Comparison of ENCODE assay signal across 11 cellular contexts in genomic region chr1:236316437-236316836, GRCh38.
"Had no signal": no experiment of that assay in that cellular context is flagged by ENCODE, and none has a peak within 500 bp of the region (broad histone marks: within the 10 kb centered on the region; RNA-seq: fewer than 3 reads in every experiment).

No MANE protein-coding gene starts in this region.

- H3K4me2 ChIP-seq: GM23338 had no signal

- ATAC-seq: GM23338, HCT116 had no signal

- H2AFZ ChIP-seq: GM23248 had no signal

- DNase-seq: GM23248, GOT3, H7, H9, HCEC 1CT, HFFc6 had no signal

- H3K36me3 ChIP-seq: HAP-1 had no signal

- H3K9me3 ChIP-seq: HAP-1 had no signal

- H3K27ac Mint-ChIP-seq: GM23338, HFFc6 had no signal

- H3K4me3 ChIP-seq: GM23248, GM23338, HAP-1 had no signal

- H3K9ac ChIP-seq: GM23248 had no signal

- H3K27ac ChIP-seq: GM23248 had no signal

- FAIRE-seq: H1, H54 had no signal

- H3K4me3 Mint-ChIP-seq: GM23338, H9, HFFc6 had no signal

- H3K9me3 Mint-ChIP-seq: GM23338, HFFc6 had no signal
